Comparison of ENCODE assay signal across 1 cellular context in the genomic region with DNA sequence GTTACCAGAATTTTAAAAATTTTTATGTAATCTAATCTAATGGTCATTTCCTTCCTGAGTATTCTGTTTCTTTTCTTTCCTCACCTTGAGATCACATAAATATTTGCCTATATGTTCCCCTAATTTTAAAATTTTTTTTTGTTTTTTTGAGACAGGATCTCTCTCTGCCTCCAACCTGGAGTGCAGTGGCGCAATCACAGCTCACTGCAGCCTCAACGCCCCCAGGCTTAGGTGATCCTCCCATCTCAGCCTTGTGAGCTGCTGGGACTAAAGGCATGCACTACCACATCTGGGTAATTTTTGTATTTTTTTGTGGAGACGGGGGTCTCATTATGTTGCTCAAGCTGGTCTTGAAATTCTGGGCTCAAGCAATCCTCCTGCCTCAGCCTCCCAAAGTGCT.
TF ChIP-seq lines count a peak whose summit lies in the region.

No MANE protein-coding gene starts in this region.

TF ChIP-seq in HepG2, 621 proteins besides CTCF, POLR2A, EP300 and RAD21:
- TF ChIP-seq ZNF660 (CRISPR knock-in tag; IDR thresholded peaks at IDR 0.05; ENCODE audit: borderline replicate concordance, low read depth) (no peak), MTA1 (CRISPR knock-in tag; IDR thresholded peaks at IDR 0.05; ENCODE audit: borderline replicate concordance) (no peak), CHD4 (IDR thresholded peaks at IDR 0.05; ENCODE audit: borderline replicate concordance, low read length) (no peak), CREM (IDR thresholded peaks at IDR 0.05) (no peak), CREM (CRISPR knock-in tag; IDR thresholded peaks at IDR 0.05) (no peak), ZNF501 (CRISPR knock-in tag; IDR thresholded peaks at IDR 0.05) (no peak), CEBPG (CRISPR knock-in tag; IDR thresholded peaks at IDR 0.05) (peak; percentile 46; the same call in 1 of the 2 replicates), MAF1 (CRISPR knock-in tag; IDR thresholded peaks at IDR 0.05; ENCODE audit: borderline replicate concordance) (no peak), CEBPB (IDR thresholded peaks at IDR 0.05; ENCODE audit: borderline replicate concordance, low read depth, low read length) (0 out of 2 replicates have a peak, but pooled peaks have one; percentile 14), GLI4 (CRISPR knock-in tag; IDR thresholded peaks at IDR 0.05; ENCODE audit: borderline replicate concordance) (no peak), ZNF124 (CRISPR knock-in tag; IDR thresholded peaks at IDR 0.05) (no peak), MYC (CRISPR knock-in tag; IDR thresholded peaks at IDR 0.05; ENCODE audit: borderline replicate concordance) (no peak), ZNF510 (CRISPR knock-in tag; IDR thresholded peaks at IDR 0.05; ENCODE audit: low read depth) (no peak), DR1 (CRISPR knock-in tag; IDR thresholded peaks at IDR 0.05) (no peak), RFX1 (IDR thresholded peaks at IDR 0.05) (no peak)
- TF ChIP-seq, protein P1, sequence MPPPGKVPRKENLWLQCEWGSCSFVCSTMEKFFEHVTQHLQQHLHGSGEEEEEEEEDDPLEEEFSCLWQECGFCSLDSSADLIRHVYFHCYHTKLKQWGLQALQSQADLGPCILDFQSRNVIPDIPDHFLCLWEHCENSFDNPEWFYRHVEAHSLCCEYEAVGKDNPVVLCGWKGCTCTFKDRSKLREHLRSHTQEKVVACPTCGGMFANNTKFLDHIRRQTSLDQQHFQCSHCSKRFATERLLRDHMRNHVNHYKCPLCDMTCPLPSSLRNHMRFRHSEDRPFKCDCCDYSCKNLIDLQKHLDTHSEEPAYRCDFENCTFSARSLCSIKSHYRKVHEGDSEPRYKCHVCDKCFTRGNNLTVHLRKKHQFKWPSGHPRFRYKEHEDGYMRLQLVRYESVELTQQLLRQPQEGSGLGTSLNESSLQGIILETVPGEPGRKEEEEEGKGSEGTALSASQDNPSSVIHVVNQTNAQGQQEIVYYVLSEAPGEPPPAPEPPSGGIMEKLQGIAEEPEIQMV (CRISPR knock-in tag; IDR thresholded peaks at IDR 0.05; ENCODE audit: low read depth), result no peak
- TF ChIP-seq, protein P2, sequence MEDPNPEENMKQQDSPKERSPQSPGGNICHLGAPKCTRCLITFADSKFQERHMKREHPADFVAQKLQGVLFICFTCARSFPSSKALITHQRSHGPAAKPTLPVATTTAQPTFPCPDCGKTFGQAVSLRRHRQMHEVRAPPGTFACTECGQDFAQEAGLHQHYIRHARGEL (CRISPR knock-in tag; IDR thresholded peaks at IDR 0.05), result no peak
